ENCODE assay signal across 8 cellular contexts in the genomic region with DNA sequence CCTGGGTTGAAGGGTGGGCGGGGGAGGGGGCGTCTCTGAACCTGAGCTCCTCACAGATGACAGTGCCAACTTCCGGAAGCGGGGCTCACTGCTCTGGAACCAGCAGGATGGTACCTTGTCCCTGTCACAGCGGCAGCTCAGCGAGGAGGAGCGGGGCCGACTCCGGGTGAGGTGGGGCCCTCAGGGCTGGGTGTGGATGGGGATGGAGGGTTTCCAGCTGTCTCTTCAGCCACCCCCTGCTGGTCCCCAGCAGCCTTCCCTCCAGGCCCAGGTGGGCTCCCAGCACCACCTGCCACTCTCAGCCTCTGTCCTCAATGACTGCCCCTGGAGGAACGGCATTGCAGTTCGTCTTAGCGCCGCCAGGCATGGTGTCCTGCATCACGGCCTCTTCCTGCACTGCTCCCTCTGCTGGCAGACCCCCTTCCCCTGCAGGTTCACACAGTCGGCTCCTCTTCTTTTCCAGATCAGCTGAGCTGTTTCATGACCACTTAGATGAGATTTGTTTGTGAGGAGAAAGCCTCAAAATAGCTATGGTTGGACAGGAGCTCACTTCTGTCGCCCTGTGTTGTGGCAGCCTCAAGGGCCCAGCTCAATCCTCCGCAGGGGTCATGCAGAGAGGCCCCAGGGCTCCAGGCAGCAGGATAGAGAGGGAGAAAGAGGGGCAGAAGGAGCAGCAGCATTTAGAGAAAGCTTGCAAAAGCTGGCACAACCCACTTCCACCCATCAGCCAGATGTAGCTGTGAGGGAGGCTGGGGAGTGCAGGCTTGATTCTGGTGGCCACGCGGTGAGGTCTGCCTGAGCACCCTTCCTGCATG. TPM values are rescaled to one million over a fixed set of nuclear protein-coding genes. Genes with fewer than 3 reads are reported as not detected.
DNase-seq lines count a peak whose midpoint lies in the region; ATAC-seq and TF ChIP-seq lines count a peak whose summit lies in the region.

No MANE protein-coding gene starts in this region.

- no peak overlapping the region for H3K56ac ChIP-seq in mesendoderm (ENCODE audit: low read length)

- H4K5ac ChIP-seq in mesendoderm (ENCODE audit: low read length), result no peak overlapping the region

- H3K27ac ChIP-seq in HEK293 (ENCODE audit: extremely low read depth, low read depth, low read length), result no peak overlapping the region
- no peak overlapping the region for H3K27ac ChIP-seq in mesendoderm (ENCODE audit: low read depth, low read length)
- H3K27ac ChIP-seq in stomach, result no peak overlapping the region

- H3K23ac ChIP-seq in mesendoderm (ENCODE audit: low read length), result no peak overlapping the region

- H2AK5ac ChIP-seq in mesendoderm (ENCODE audit: low read length), result no peak overlapping the region

- no peaks in the 10 kb centered on the region for H3K27me3 Mint-ChIP-seq in Caco-2 (ENCODE audit: insufficient read depth, unreplicated experiment)
- H3K27me3 Mint-ChIP-seq in activated naive CD4-positive, alpha-beta T cell treated with anti-CD3 and anti-CD28 coated beads for 36 hours (ENCODE audit: low read depth), result no peaks in the 10 kb centered on the region

- H3K27me3 ChIP-seq in Caco-2 (replicated peaks; ENCODE audit: control insufficient read depth, insufficient read depth, low read length), result no peaks in the 10 kb centered on the region
- H3K27me3 ChIP-seq in mesendoderm (ENCODE audit: insufficient read depth, low read length, poor library complexity), result no peaks in the 10 kb centered on the region
- no peaks in the 10 kb centered on the region for H3K27me3 ChIP-seq in stomach

- H3K4me2 ChIP-seq in mesendoderm (ENCODE audit: low read length), result no peak overlapping the region

- no peak for TF ChIP-seq EP300 in stomach (IDR thresholded peaks at IDR 0.05)

- H2BK120ac ChIP-seq in mesendoderm (ENCODE audit: low read depth, low read length), result no peak overlapping the region

- no peaks in the 10 kb centered on the region for H3K9me3 Mint-ChIP-seq in Caco-2 (ENCODE audit: unreplicated experiment)
- no peaks in the 10 kb centered on the region for H3K9me3 Mint-ChIP-seq in activated naive CD4-positive, alpha-beta T cell treated with anti-CD3 and anti-CD28 coated beads for 36 hours

- H3K4me1 ChIP-seq in Caco-2 (no peaks in the 10 kb centered on the region), HEK293 (ENCODE audit: control insufficient read depth, insufficient read depth, low read length) (peaks cover 7% of the 10 kb centered on the region; the same call in 1 of the 2 replicates), mesendoderm (ENCODE audit: control insufficient read depth, low read depth, low read length) (no peaks in the 10 kb centered on the region), stomach (peaks cover 12 to 29% (median 20%) of the 10 kb centered on the region in 4 donors)

- H3K9me3 ChIP-seq in Caco-2, result no peaks in the 10 kb centered on the region
- no peaks in the 10 kb centered on the region for H3K9me3 ChIP-seq in HEK293 (ENCODE audit: control insufficient read depth, insufficient read depth, low read depth, low read length)
- H3K9me3 ChIP-seq in stomach, result no peaks in the 10 kb centered on the region

- ATAC-seq in HG02763 (IDR thresholded peaks at IDR 0.05; ENCODE audit: unreplicated experiment), result no peak

- WGBS in mesendoderm (ENCODE audit: extremely low coverage, insufficient coverage, low lambda C conversion rate), result no CpG with 5 or more reads among the region's 19 CpGs
- WGBS in stomach, 5 donors, result 82 to 91% (median 88%) methylated on average over 16 to 19 of the region's 19 CpGs

- peaks cover 42% of the 10 kb centered on the region for H3K36me3 Mint-ChIP-seq in Caco-2 (ENCODE audit: insufficient read depth, unreplicated experiment)
- peaks cover 17% of the 10 kb centered on the region for H3K36me3 Mint-ChIP-seq in activated naive CD4-positive, alpha-beta T cell treated with anti-CD3 and anti-CD28 coated beads for 36 hours (ENCODE audit: low read depth)

- H3K9ac ChIP-seq in mesendoderm (ENCODE audit: low read length), result no peak overlapping the region

- H3K4me3 ChIP-seq in Caco-2 (ENCODE audit: low read depth, low read length), result no peak overlapping the region
- H3K4me3 ChIP-seq in HEK293 (ENCODE audit: low read depth, low read length), result no peak overlapping the region
- H3K4me3 ChIP-seq in mesendoderm (ENCODE audit: low read length), result no peak overlapping the region
- H3K4me3 ChIP-seq in stomach, result no peak overlapping the region

- intact Hi-C loops in Caco-2 (cut with micrococcal nuclease; ENCODE audit: unreplicated experiment) (no loop called here), stomach (cut with DNase I; ENCODE audit: low total_unique reads) (no loop called here)
- intact Hi-C loops in activated naive CD4-positive, alpha-beta T cell treated with anti-CD3 and anti-CD28 coated beads for 36 hours (cut with micrococcal nuclease), result loop anchor here (5.0 kb wide), 1 partner anchor 122 kb away; no protein-coding TSS in a partner anchor

- no peak overlapping the region for H2BK15ac ChIP-seq in mesendoderm (replicated peaks; ENCODE audit: low read depth)

- DNase-seq in Caco-2 (peak in 1 of 2 experiments; percentile 63), mesendoderm (peak; percentile 79), stomach (no peak), GM13976 (ENCODE audit: low spot score) (no peak), inferior parietal cortex (ENCODE audit: extremely low spot score) (no peak)
- peak; percentile 34 for DNase-seq in activated naive CD4-positive, alpha-beta T cell treated with anti-CD3 and anti-CD28 coated beads for 36 hours

- peak overlapping the region; percentile 43 for H3K4me3 Mint-ChIP-seq in Caco-2 (ENCODE audit: unreplicated experiment)
- H3K4me3 Mint-ChIP-seq in activated naive CD4-positive, alpha-beta T cell treated with anti-CD3 and anti-CD28 coated beads for 36 hours, result no peak overlapping the region

- H3K79me2 ChIP-seq in mesendoderm (ENCODE audit: control insufficient read depth, insufficient read depth, low read length), result peaks cover 10% of the 10 kb centered on the region

- H3K27ac Mint-ChIP-seq in Caco-2 (ENCODE audit: unreplicated experiment), result peak overlapping the region; percentile 70
- H3K27ac Mint-ChIP-seq in activated naive CD4-positive, alpha-beta T cell treated with anti-CD3 and anti-CD28 coated beads for 36 hours, result no peak overlapping the region

- H3K18ac ChIP-seq in mesendoderm (ENCODE audit: low read length), result no peak overlapping the region

- TF ChIP-seq CTCF in Caco-2 (IDR thresholded peaks at IDR 0.05; ENCODE audit: insufficient read depth in 1 of 2, low read depth in 1 of 2, low read length in 1 of 2, severe bottlenecking in 1 of 2, unreplicated experiment in 1 of 2) (peak; percentile 66 to 71), HEK293 (tag by site-specific recombination; IDR thresholded peaks at IDR 0.05) (peak; percentile 96), stomach (IDR thresholded peaks at IDR 0.05) (peak in 1 of 7 experiments; percentile 12), GM13976 (IDR thresholded peaks at IDR 0.05; ENCODE audit: borderline replicate concordance, control extremely low read depth, extremely low read depth, insufficient read depth, missing control alignments) (no peak)

- no peak for TF ChIP-seq POLR2A in stomach (IDR thresholded peaks at IDR 0.05)

- H2BK5ac ChIP-seq in mesendoderm (ENCODE audit: low read length), result no peak overlapping the region

- in situ Hi-C loops in GM13976 (cut with MboI; ENCODE audit: low sequenced_read_pairs, unreplicated experiment), result no loop called here

- POLR2A ChIA-PET in Caco-2 (lab: Charles Lee) (no interaction called here), HEK293 (lab: Yijun Ruan, JAX) (interaction anchor here (1.6 to 1.7 kb wide), 2 partner anchors 32 to 95 kb away, joined by 6 to 7 read pairs; partner anchors contain the start of genes JOSD2 and POLD1)

- no peak overlapping the region for H4K8ac ChIP-seq in mesendoderm (ENCODE audit: low read depth, low read length)

- H3K36me3 ChIP-seq in Caco-2 (ENCODE audit: control insufficient read depth, insufficient read depth, low read length) (no peaks in the 10 kb centered on the region), HEK293 (ENCODE audit: control insufficient read depth in 2 of 2, insufficient read depth in 1 of 2, low read length in 2 of 2) (peaks cover 15 to 55% of the 10 kb centered on the region in 2 experiments; a peak in 2 of 3 replicates), mesendoderm (ENCODE audit: control insufficient read depth, insufficient read depth, low read length) (peaks cover 2% of the 10 kb centered on the region), stomach (peaks cover 37 to 63% (median 59%) of the 10 kb centered on the region in 4 donors)

- CTCF ChIA-PET in Caco-2 (lab: Charles Lee), result interaction anchor here (0.8 to 2.1 kb wide), 4 partner anchors 13 to 122 kb away, joined by 4 to 6 read pairs (median 6); partner anchors contain the start of gene JOSD2
- CTCF ChIA-PET in HEK293 (lab: Yijun Ruan, JAX), result interaction anchor here (0.5 to 2.2 kb wide), 15 partner anchors 8 to 952 kb away, joined by 3 to 14 read pairs (median 3); no protein-coding TSS in a partner anchor
- CTCF ChIA-PET in activated naive CD4-positive, alpha-beta T cell treated with anti-CD3 and anti-CD28 coated beads for 36 hours (lab: Charles Lee), result interaction anchor here (0.7 to 2.0 kb wide), 8 partner anchors 8 to 178 kb away, joined by 3 to 9 read pairs (median 4); no protein-coding TSS in a partner anchor

- H3K4me1 Mint-ChIP-seq in Caco-2 (ENCODE audit: low read depth, unreplicated experiment), result no peaks in the 10 kb centered on the region
- peaks cover 28% of the 10 kb centered on the region for H3K4me1 Mint-ChIP-seq in activated naive CD4-positive, alpha-beta T cell treated with anti-CD3 and anti-CD28 coated beads for 36 hours (ENCODE audit: low read depth)

- H3K4ac ChIP-seq in mesendoderm (ENCODE audit: low read depth, low read length), result no peak overlapping the region

- peaks cover 12% of the 10 kb centered on the region for H3K79me1 ChIP-seq in mesendoderm (ENCODE audit: low read length)

- no TSS peak for BruUV-seq in Caco-2 (replicated peaks; lab: Mats Ljungman, UMichigan)

RNA-seq across cellular contexts. Expression of gene GARIN5A, which starts 2.5 kb away (rescaled TPM):
- 1.4 and 1.5 TPM in 2 replicates for total RNA-seq in Caco-2 (2022)
- under 1 TPM in 1 of 2 experiments, not detected in 1; 0.57 TPM for total RNA-seq in activated naive CD4-positive, alpha-beta T cell treated with anti-CD3 and anti-CD28 coated beads for 36 hours
- polyA plus RNA-seq in mesendoderm (2013, experiment 1 of 2), result 5.6 TPM
- 5.1 TPM for polyA plus RNA-seq in mesendoderm (2013, experiment 2 of 2)
- total RNA-seq in stomach, result under 1 TPM in 3 of 5 donors, not detected in 2; 0.55 to 0.87 (median 0.58) TPM
- 1 to 10 TPM; 1.9 to 3.1 (median 2.1) TPM for polyA plus RNA-seq in stomach

RNA-seq across cellular contexts. Expression of gene EMC10, which starts 2.8 kb away (rescaled TPM):
- total RNA-seq in Caco-2 (2022) (42.9 and 46.3 TPM in 2 replicates), stomach (100 to 1,000 TPM in 1 of 5 donors, 10 to 100 TPM in 4; 30.8 to 284 (median 61.5) TPM)
- 10 to 100 TPM; 28.4 to 29.2 TPM for total RNA-seq in activated naive CD4-positive, alpha-beta T cell treated with anti-CD3 and anti-CD28 coated beads for 36 hours
- polyA plus RNA-seq in mesendoderm (2013, experiment 1 of 2), result 61.8 TPM
- polyA plus RNA-seq in mesendoderm (2013, experiment 2 of 2), result 62.8 TPM
- 10 to 100 TPM; 33.5 to 63.2 (median 53.7) TPM for polyA plus RNA-seq in stomach

RNA-seq across cellular contexts. Expression of gene JOSD2, which starts 31.9 kb away (rescaled TPM):
- total RNA-seq in Caco-2 (2022) (27.7 and 27.9 TPM in 2 replicates), stomach (10 to 100 TPM in 3 of 5 donors, 1 to 10 TPM in 1, not detected in 1; 9.9 to 61.0 (median 14.5) TPM)
- 10 to 100 TPM; 17.2 to 17.9 TPM for total RNA-seq in activated naive CD4-positive, alpha-beta T cell treated with anti-CD3 and anti-CD28 coated beads for 36 hours
- 2.1 TPM for polyA plus RNA-seq in mesendoderm (2013, experiment 1 of 2)
- 2.2 TPM for polyA plus RNA-seq in mesendoderm (2013, experiment 2 of 2)
- polyA plus RNA-seq in stomach, result 10 to 100 TPM; 68.4 to 79.4 (median 68.5) TPM

RNA-seq across cellular contexts. Expression of gene ASPDH, which starts 34.6 kb away (rescaled TPM):
- total RNA-seq in Caco-2 (2022), result not detected in 2 replicates
- total RNA-seq in activated naive CD4-positive, alpha-beta T cell treated with anti-CD3 and anti-CD28 coated beads for 36 hours, result not detected
- not detected for polyA plus RNA-seq in mesendoderm (2013, experiment 1 of 2)
- polyA plus RNA-seq in mesendoderm (2013, experiment 2 of 2), result not detected
- total RNA-seq in stomach, result not detected
- polyA plus RNA-seq in stomach, result not detected

RNA-seq across cellular contexts. Expression of gene MYBPC2, which starts 46.4 kb away (rescaled TPM):
- total RNA-seq in Caco-2 (2022) (0.91 and 1.6 TPM in 2 replicates), stomach (not detected)
- 1 to 10 TPM in 1 of 2 experiments, under 1 TPM in 1; 0.64 to 1.6 TPM for total RNA-seq in activated naive CD4-positive, alpha-beta T cell treated with anti-CD3 and anti-CD28 coated beads for 36 hours
- polyA plus RNA-seq in mesendoderm (2013, experiment 1 of 2), result 1.5 TPM
- polyA plus RNA-seq in mesendoderm (2013, experiment 2 of 2), result 1.4 TPM
- polyA plus RNA-seq in stomach, result under 1 TPM in 2 of 3 donors, not detected in 1; 0.10 to 0.31 TPM

Comparison
In these comparisons a context has a peak if more than half of its experiments do, and no peak if none do; other contexts are left out.
1. DNase-seq: peak in activated naive CD4-positive, alpha-beta T cell treated with anti-CD3 and anti-CD28 coated beads for 36 hours (single experiment) and mesendoderm (single experiment); none in stomach (single experiment), GM13976 (single experiment) and inferior parietal cortex (single experiment).